ENCODE assay signal across 1 cellular context in the genomic region with DNA sequence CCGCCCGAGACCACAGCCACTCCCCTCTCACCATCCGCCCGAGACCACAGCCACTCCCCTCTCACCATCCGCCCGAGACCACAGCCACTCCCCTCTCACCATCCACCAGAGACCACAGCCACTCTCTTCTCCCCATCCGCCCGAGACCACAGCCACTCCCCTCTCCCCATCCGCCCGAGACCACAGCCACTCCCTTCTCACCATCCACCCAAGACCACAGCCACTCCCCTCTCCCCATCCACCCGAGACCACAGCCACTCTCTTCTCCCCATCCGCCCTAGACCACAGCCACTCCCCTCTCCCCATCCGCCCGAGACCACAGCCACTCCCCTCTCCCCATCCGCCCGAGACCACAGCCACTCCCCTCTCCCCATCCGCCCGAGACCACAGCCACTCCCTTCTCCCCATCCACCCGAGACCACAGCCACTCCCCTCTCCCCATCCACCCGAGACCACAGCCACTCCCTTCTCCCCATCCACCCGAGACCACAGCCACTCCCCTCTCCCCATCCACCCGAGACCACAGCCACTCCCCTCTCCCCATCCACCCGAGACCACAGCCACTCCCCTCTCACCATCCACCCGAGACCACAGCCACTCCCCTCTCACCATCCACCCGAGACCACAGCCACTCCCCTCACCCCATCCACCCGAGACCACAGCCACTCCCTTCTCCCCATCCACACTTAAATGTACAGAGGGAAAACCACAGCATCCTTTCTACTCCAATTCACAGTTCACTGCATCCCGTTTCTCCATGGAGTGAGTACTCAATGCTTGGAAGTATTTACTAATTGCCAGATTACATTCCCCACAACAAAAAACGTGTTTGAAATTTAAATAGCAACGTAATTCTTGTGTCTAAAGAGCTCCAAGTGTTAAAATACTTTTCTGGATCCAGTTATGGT.
TF ChIP-seq lines count a peak whose summit lies in the region.

No MANE protein-coding gene starts in this region.

TF ChIP-seq in K562, 482 proteins besides CTCF, POLR2A, EP300 and RAD21:
- TF ChIP-seq POLR2G (IDR thresholded peaks at IDR 0.05; ENCODE audit: low read depth, low read length) (0 out of 2 replicates have a peak, but pooled peaks have one; percentile 14), SAFB (IDR thresholded peaks at IDR 0.05; ENCODE audit: borderline replicate concordance, low read depth, low read length) (peak; percentile 66; the same call in 1 of the 2 replicates), RBFOX2 (IDR thresholded peaks at IDR 0.05; ENCODE audit: low read depth, low read length) (peak; percentile 46; the same call in 1 of the 2 replicates)
